ENCODE assay signal across 35 cellular contexts in genomic region chr1:152148051-152148450, GRCh38. TPM values are rescaled to one million over a fixed set of nuclear protein-coding genes. Genes with fewer than 3 reads are reported as not detected.
"Had no signal": no experiment of that assay in that cellular context is flagged by ENCODE, and none has a peak within 500 bp of the region (broad histone marks: within the 10 kb centered on the region; RNA-seq: fewer than 3 reads in every experiment).

No MANE protein-coding gene starts in this region.

- H3K36me3 ChIP-seq: adrenal gland, breast epithelium, Peyer's patch, SJSA1 had no signal

- H3K9me3 ChIP-seq: SK-N-SH had no signal

- DNase-seq: activated CD4-positive, alpha-beta T cell treated with anti-CD3 and anti-CD28 coated beads for 36 hours; activated CD4-positive, alpha-beta T cell treated with anti-CD3 and anti-CD28 coated beads, Interleukin-2, amount 10 ng/mL, durations not matched to agents 7 days and 5 days; activated CD4-positive, alpha-beta T cell treated with anti-CD3 and anti-CD28 coated beads, Interleukin-2, amount 50 U/mL, for 48 hours; activated CD8-positive, alpha-beta memory T cell treated with anti-CD3 and anti-CD28 coated beads, Interleukin-2, amount 50 U/mL, for 4 hours; activated CD8-positive, alpha-beta T cell treated with anti-CD3 and anti-CD28 coated beads, Interleukin-2, amount 10 ng/mL, durations not matched to agents 7 days and 5 days; activated gamma-delta T cell treated with Interleukin-2 at 50 U/mL for 16 hours; activated naive CD4-positive, alpha-beta T cell treated with anti-CD3 and anti-CD28 coated beads for 36 hours; activated T-cell treated with anti-CD3 and anti-CD28 coated beads for 4 hours; activated T-cell treated with anti-CD3 and anti-CD28 coated beads, Interleukin-2, amount 50 U/mL, for 4 hours; adrenal gland; body of pancreas; NCI-H1105; NCI-H1417 treated with DMSO at 0.1 percent for 48 hours; NCI-H187 treated with DMSO at 0.1 percent for 48 hours; NCI-H2081; NCI-H446 treated with DMSO at 0.1 percent for 48 hours; NCI-H524; NCI-H69; NCI-H82; PC-3; Peyer's patch; RPMI8226; SHP77 treated with DMSO at 0.1 percent for 48 hours; SK-N-SH had no signal

- H3K4me2 ChIP-seq: SK-N-SH had no signal

- H3K4me3 ChIP-seq: adrenal gland, body of pancreas, breast epithelium, Peyer's patch, SJSA1 had no signal

- H3K27ac Mint-ChIP-seq: activated CD4-positive, alpha-beta T cell treated with anti-CD3 and anti-CD28 coated beads for 36 hours; activated CD4-positive, alpha-beta T cell treated with anti-CD3 and anti-CD28 coated beads, Interleukin-2, amount 10 ng/mL, durations not matched to agents 7 days and 5 days; activated CD8-positive, alpha-beta T cell treated with anti-CD3 and anti-CD28 coated beads, Interleukin-2, amount 10 ng/mL, durations not matched to agents 7 days and 5 days; activated naive CD4-positive, alpha-beta T cell treated with anti-CD3 and anti-CD28 coated beads for 36 hours; activated naive CD4-positive, alpha-beta T cell treated with anti-CD3 and anti-CD28 coated beads, Interleukin-2, amount 50 U/mL, for 72 hours; activated T-helper 1 cell treated with anti-CD3 and anti-CD28 coated beads, Interleukin-12 subunit alpha, Interleukin-12 subunit beta, Interleukin-2, Interleukin-4 antibody, amounts not matched to agents 30 ng/mL and 10 ng/mL and 1 ng/mL, durations not matched to agents 14 hours and 24 hours and 36 hours; T-helper 1 cell treated with Interleukin-12 subunit alpha and Interleukin-12 subunit beta and Interleukin-4 antibody, amounts not matched to agents 30 μg/mL and 1 μg/mL, for 36 hours; T-helper 2 cell treated with Interferon-gamma antibody and Interleukin-4, amounts not matched to agents 5 μg/mL and 100 μg/mL, for 36 hours; WTC11 had no signal

- H3K4me1 Mint-ChIP-seq: activated CD4-positive, alpha-beta T cell treated with anti-CD3 and anti-CD28 coated beads, Interleukin-2, amount 10 ng/mL, durations not matched to agents 7 days and 5 days; WTC11 had no signal

- H3K4me3 Mint-ChIP-seq: activated CD4-positive, alpha-beta T cell treated with anti-CD3 and anti-CD28 coated beads for 36 hours; activated CD4-positive, alpha-beta T cell treated with anti-CD3 and anti-CD28 coated beads, Interleukin-2, amount 10 ng/mL, durations not matched to agents 7 days and 5 days; activated CD8-positive, alpha-beta T cell treated with anti-CD3 and anti-CD28 coated beads, Interleukin-2, amount 10 ng/mL, durations not matched to agents 7 days and 5 days; activated naive CD4-positive, alpha-beta T cell treated with anti-CD3 and anti-CD28 coated beads for 36 hours; activated T-cell treated with anti-CD3 and anti-CD28 coated beads, Interleukin-2, amount 50 U/mL, for 4 hours; activated T-helper 1 cell treated with anti-CD3 and anti-CD28 coated beads, Interleukin-12 subunit alpha, Interleukin-12 subunit beta, Interleukin-2, Interleukin-4 antibody, amounts not matched to agents 30 ng/mL and 10 ng/mL and 1 ng/mL, durations not matched to agents 14 hours and 24 hours and 36 hours; T-helper 1 cell treated with Interleukin-12 subunit alpha and Interleukin-12 subunit beta and Interleukin-4 antibody, amounts not matched to agents 30 μg/mL and 1 μg/mL, for 36 hours; T-helper 2 cell treated with Interferon-gamma antibody and Interleukin-4, amounts not matched to agents 5 μg/mL and 100 μg/mL, for 36 hours; WTC11 had no signal

- ATAC-seq: activated CD4-positive, alpha-beta T cell treated with anti-CD3 and anti-CD28 coated beads for 36 hours; activated CD4-positive, CD25-positive, alpha-beta regulatory T cell treated with anti-CD3 and anti-CD28 coated beads, Interleukin-2, amount 50 U/mL, for 24 hours; activated CD8-positive, alpha-beta T cell treated with anti-CD3 and anti-CD28 coated beads, Interleukin-2, amount 10 ng/mL, durations not matched to agents 7 days and 5 days; activated naive CD4-positive, alpha-beta T cell treated with anti-CD3 and anti-CD28 coated beads, Interleukin-2, amount 50 U/mL, for 72 hours; activated T-cell treated with anti-CD3 and anti-CD28 coated beads, Interleukin-2, amount 50 U/mL, for 4 hours; body of pancreas; PC-3; WTC11 had no signal

- H3K27me3 ChIP-seq: body of pancreas, breast epithelium, Peyer's patch, SJSA1 had no signal

- H3K9ac ChIP-seq: SK-N-SH had no signal

- H3K27ac ChIP-seq: adrenal gland, body of pancreas, breast epithelium, Peyer's patch, SJSA1 had no signal

- H3K4me1 ChIP-seq: adrenal gland, body of pancreas, breast epithelium, Peyer's patch, SJSA1 had no signal

RNA-seq across cellular contexts. Expression of gene RPTN, which starts 11.0 kb away (rescaled TPM):
- total RNA-seq: activated CD4-positive, alpha-beta T cell treated with anti-CD3 and anti-CD28 coated beads for 36 hours; activated CD4-positive, alpha-beta T cell treated with anti-CD3 and anti-CD28 coated beads, Interleukin-2, amount 10 ng/mL, durations not matched to agents 7 days and 5 days; activated CD8-positive, alpha-beta T cell treated with anti-CD3 and anti-CD28 coated beads, Interleukin-2, amount 10 ng/mL, durations not matched to agents 7 days and 5 days; activated naive CD4-positive, alpha-beta T cell treated with anti-CD3 and anti-CD28 coated beads for 36 hours; activated naive CD4-positive, alpha-beta T cell treated with anti-CD3 and anti-CD28 coated beads, Interleukin-2, amount 50 U/mL, for 72 hours; activated T-cell treated with anti-CD3 and anti-CD28 coated beads, Interleukin-2, amount 50 U/mL, for 4 hours; activated T-helper 1 cell treated with anti-CD3 and anti-CD28 coated beads, Interleukin-12 subunit alpha, Interleukin-12 subunit beta, Interleukin-2, Interleukin-4 antibody, amounts not matched to agents 30 ng/mL and 10 ng/mL and 1 ng/mL, durations not matched to agents 14 hours and 24 hours and 36 hours; adrenal gland; body of pancreas; breast epithelium; cardiac septum; M059J; PC-3; Peyer's patch; SJSA1; WTC11 had no signal
- polyA plus RNA-seq: adrenal gland, SK-N-SH had no signal

RNA-seq across cellular contexts. Expression of gene TCHH, which starts 32.8 kb away (rescaled TPM):
- total RNA-seq: activated naive CD4-positive, alpha-beta T cell treated with anti-CD3 and anti-CD28 coated beads for 36 hours; activated T-helper 1 cell treated with anti-CD3 and anti-CD28 coated beads, Interleukin-12 subunit alpha, Interleukin-12 subunit beta, Interleukin-2, Interleukin-4 antibody, amounts not matched to agents 30 ng/mL and 10 ng/mL and 1 ng/mL, durations not matched to agents 14 hours and 24 hours and 36 hours; M059J; PC-3 had no signal
- polyA plus RNA-seq: SK-N-SH had no signal

RNA-seq across cellular contexts. Expression of gene TCHHL1, which starts 59.2 kb away (rescaled TPM):
- total RNA-seq: activated CD4-positive, alpha-beta T cell treated with anti-CD3 and anti-CD28 coated beads for 36 hours; activated CD4-positive, alpha-beta T cell treated with anti-CD3 and anti-CD28 coated beads, Interleukin-2, amount 10 ng/mL, durations not matched to agents 7 days and 5 days; activated CD8-positive, alpha-beta T cell treated with anti-CD3 and anti-CD28 coated beads, Interleukin-2, amount 10 ng/mL, durations not matched to agents 7 days and 5 days; activated naive CD4-positive, alpha-beta T cell treated with anti-CD3 and anti-CD28 coated beads for 36 hours; activated naive CD4-positive, alpha-beta T cell treated with anti-CD3 and anti-CD28 coated beads, Interleukin-2, amount 50 U/mL, for 72 hours; activated T-cell treated with anti-CD3 and anti-CD28 coated beads, Interleukin-2, amount 50 U/mL, for 4 hours; activated T-helper 1 cell treated with anti-CD3 and anti-CD28 coated beads, Interleukin-12 subunit alpha, Interleukin-12 subunit beta, Interleukin-2, Interleukin-4 antibody, amounts not matched to agents 30 ng/mL and 10 ng/mL and 1 ng/mL, durations not matched to agents 14 hours and 24 hours and 36 hours; adrenal gland; astrocyte; body of pancreas; breast epithelium; cardiac septum; M059J; PC-3; Peyer's patch; SJSA1; WTC11 had no signal
- polyA plus RNA-seq: adrenal gland, SK-N-SH had no signal
